Comparison of ENCODE assay signal across 1 cellular context in the genomic region with DNA sequence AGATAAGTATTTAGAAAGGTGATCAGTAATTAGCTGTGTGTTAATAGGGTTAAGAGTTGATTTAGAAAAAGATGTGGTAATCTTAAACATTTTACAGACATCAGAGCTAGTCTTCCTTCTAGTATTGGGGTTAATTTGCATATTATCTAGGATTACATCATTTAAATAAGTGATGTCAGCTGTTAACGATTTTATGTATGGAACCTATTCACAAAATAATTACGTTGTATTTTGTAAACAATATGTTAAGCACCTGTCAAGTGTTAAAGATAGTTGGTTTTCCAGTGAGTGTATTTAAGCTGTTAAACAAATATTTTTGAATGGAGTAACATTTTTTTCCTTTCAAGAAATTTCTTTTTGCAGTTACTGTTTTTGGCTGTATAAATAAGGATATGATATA.
TF ChIP-seq lines count a peak whose summit lies in the region.

No MANE protein-coding gene starts in this region.

TF ChIP-seq in SK-N-SH, 30 proteins besides CTCF, POLR2A, EP300 and RAD21 (continued from another document):
- TF ChIP-seq, protein P1, sequence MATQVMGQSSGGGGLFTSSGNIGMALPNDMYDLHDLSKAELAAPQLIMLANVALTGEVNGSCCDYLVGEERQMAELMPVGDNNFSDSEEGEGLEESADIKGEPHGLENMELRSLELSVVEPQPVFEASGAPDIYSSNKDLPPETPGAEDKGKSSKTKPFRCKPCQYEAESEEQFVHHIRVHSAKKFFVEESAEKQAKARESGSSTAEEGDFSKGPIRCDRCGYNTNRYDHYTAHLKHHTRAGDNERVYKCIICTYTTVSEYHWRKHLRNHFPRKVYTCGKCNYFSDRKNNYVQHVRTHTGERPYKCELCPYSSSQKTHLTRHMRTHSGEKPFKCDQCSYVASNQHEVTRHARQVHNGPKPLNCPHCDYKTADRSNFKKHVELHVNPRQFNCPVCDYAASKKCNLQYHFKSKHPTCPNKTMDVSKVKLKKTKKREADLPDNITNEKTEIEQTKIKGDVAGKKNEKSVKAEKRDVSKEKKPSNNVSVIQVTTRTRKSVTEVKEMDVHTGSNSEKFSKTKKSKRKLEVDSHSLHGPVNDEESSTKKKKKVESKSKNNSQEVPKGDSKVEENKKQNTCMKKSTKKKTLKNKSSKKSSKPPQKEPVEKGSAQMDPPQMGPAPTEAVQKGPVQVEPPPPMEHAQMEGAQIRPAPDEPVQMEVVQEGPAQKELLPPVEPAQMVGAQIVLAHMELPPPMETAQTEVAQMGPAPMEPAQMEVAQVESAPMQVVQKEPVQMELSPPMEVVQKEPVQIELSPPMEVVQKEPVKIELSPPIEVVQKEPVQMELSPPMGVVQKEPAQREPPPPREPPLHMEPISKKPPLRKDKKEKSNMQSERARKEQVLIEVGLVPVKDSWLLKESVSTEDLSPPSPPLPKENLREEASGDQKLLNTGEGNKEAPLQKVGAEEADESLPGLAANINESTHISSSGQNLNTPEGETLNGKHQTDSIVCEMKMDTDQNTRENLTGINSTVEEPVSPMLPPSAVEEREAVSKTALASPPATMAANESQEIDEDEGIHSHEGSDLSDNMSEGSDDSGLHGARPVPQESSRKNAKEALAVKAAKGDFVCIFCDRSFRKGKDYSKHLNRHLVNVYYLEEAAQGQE (IDR thresholded peaks at IDR 0.05; ENCODE audit: low read depth, low read length) = no peak
- TF ChIP-seq ELF1 (IDR thresholded peaks at IDR 0.05) = no peak
- TF ChIP-seq RFX5 (IDR thresholded peaks at IDR 0.05; ENCODE audit: low read length) = no peak
- TF ChIP-seq, protein P2, sequence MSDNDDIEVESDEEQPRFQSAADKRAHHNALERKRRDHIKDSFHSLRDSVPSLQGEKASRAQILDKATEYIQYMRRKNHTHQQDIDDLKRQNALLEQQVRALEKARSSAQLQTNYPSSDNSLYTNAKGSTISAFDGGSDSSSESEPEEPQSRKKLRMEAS (IDR thresholded peaks at IDR 0.05; ENCODE audit: low read depth) = no peak
- no peak for TF ChIP-seq FOXM1 (IDR thresholded peaks at IDR 0.05; ENCODE audit: low read depth)
